9 cellular contexts compared by ENCODE assay signal in genomic region chr12:58425481-58426392, GRCh38.
DNase-seq lines count a peak whose midpoint lies in the region; ATAC-seq, FAIRE-seq and TF ChIP-seq lines count a peak whose summit lies in the region.
"Had no signal": no experiment of that assay in that cellular context is flagged by ENCODE, and none has a peak within 500 bp of the region (broad histone marks: within the 10 kb centered on the region; RNA-seq: fewer than 3 reads in every experiment).

No MANE protein-coding gene starts in this region.

- no peaks in the 10 kb centered on the region for H4K20me1 ChIP-seq in PC-3 (ENCODE audit: low read length)
- H4K20me1 ChIP-seq in endothelial cell of umbilical vein (replicated peaks; ENCODE audit: control insufficient read depth, extremely low read depth, insufficient read depth, low read length): no peaks in the 10 kb centered on the region

- H3K4me2 ChIP-seq in PC-3 (ENCODE audit: low read length): peak overlapping the region; percentile 80
- H3K4me2 ChIP-seq in endothelial cell of umbilical vein (ENCODE audit: insufficient read depth, low read length): peak overlapping the region; percentile 72

- ATAC-seq in GM18868 (IDR thresholded peaks at IDR 0.05; ENCODE audit: unreplicated experiment) (peak; percentile 91), HG02973 (IDR thresholded peaks at IDR 0.05; ENCODE audit: unreplicated experiment) (peak; percentile 95), PC-3 (peak; percentile 87)
- no peak for ATAC-seq in naive thymus-derived CD8-positive, alpha-beta T cell

- peak overlapping the region; percentile 13 for H3K4me3 Mint-ChIP-seq in neural crest cell
- no peak overlapping the region for H3K4me3 Mint-ChIP-seq in naive thymus-derived CD8-positive, alpha-beta T cell
- H3K4me3 Mint-ChIP-seq: T-cell had no signal

- CTCF ChIA-PET in PC-3 (lab: Charles Lee): interaction anchor here (0.6 to 0.7 kb wide), 2 partner anchors 485 to 700 kb away, joined by 3 read pairs; partner anchors contain the start of gene ATP23
- CTCF ChIA-PET in endothelial cell of umbilical vein (lab: Charles Lee): interaction anchor here (0.5 to 4.9 kb wide), 10 partner anchors 8 to 581 kb away, joined by 3 to 66 read pairs (median 6); no protein-coding TSS in a partner anchor

- peak overlapping the region; percentile 61 for H2AFZ ChIP-seq in PC-3 (ENCODE audit: low read length)
- peak overlapping the region; percentile 21 for H2AFZ ChIP-seq in endothelial cell of umbilical vein (ENCODE audit: low read depth, low read length)

- TF ChIP-seq POLR2A in endothelial cell of umbilical vein (IDR thresholded peaks at IDR 0.05; ENCODE audit: low read depth, low read length): no peak

- intact Hi-C loops in PC-3 (cut with micrococcal nuclease): loop anchor here (1.0 to 5.0 kb wide), 6 partner anchors 11 to 662 kb away; no protein-coding TSS in a partner anchor
- intact Hi-C loops in endothelial cell of umbilical vein (cut with micrococcal nuclease): loop anchor here (1.0 to 5.0 kb wide), 5 partner anchors 11 to 158 kb away; no protein-coding TSS in a partner anchor

- POLR2A ChIA-PET in PC-3 (lab: Charles Lee; ENCODE audit: unreplicated experiment): interaction anchor here (0.6 to 1.0 kb wide), 6 partner anchors 11 to 485 kb away, joined by 3 to 13 read pairs (median 4); partner anchors contain the start of gene ATP23
- POLR2A ChIA-PET in endothelial cell of umbilical vein (lab: Charles Lee): no interaction called here
- POLR2A ChIA-PET in naive thymus-derived CD8-positive, alpha-beta T cell (lab: Charles Lee): no interaction called here

- no peaks in the 10 kb centered on the region for H3K27me3 Mint-ChIP-seq in neural crest cell (ENCODE audit: low read depth)
- H3K27me3 Mint-ChIP-seq in naive thymus-derived CD8-positive, alpha-beta T cell: peaks cover 2 to 35% (median 18%) of the 10 kb centered on the region in 5 donors

- dilution Hi-C loops in endothelial cell of umbilical vein (cut with MboI; ENCODE audit: extremely low pct_ligation_motif_present, low sequenced_read_pairs): no loop called here

- H3K9ac ChIP-seq in PC-3 (ENCODE audit: low read length) (peak overlapping the region; percentile 85), endothelial cell of umbilical vein (replicated peaks; ENCODE audit: extremely low read depth, insufficient read depth, low read length) (peak overlapping the region; percentile 48)

- H3K4me1 Mint-ChIP-seq in neural crest cell: peaks cover 29% of the 10 kb centered on the region
- peaks cover 0 to 10% (median 1%) of the 10 kb centered on the region in 4 donors for H3K4me1 Mint-ChIP-seq in naive thymus-derived CD8-positive, alpha-beta T cell

- peaks cover 42% of the 10 kb centered on the region for H3K4me1 ChIP-seq in PC-3 (ENCODE audit: insufficient read depth, low read length)
- H3K4me1 ChIP-seq in endothelial cell of umbilical vein (ENCODE audit: control insufficient read depth, extremely low read depth, insufficient read depth, low read length): peaks cover 25% of the 10 kb centered on the region

- H3K9me2 ChIP-seq in PC-3 (replicated peaks; ENCODE audit: low read length): no peaks in the 10 kb centered on the region

- no peaks in the 10 kb centered on the region for H3K9me1 ChIP-seq in endothelial cell of umbilical vein (replicated peaks; ENCODE audit: control insufficient read depth, extremely low read depth, insufficient read depth, low read length)

- H3K36me3 ChIP-seq in PC-3 (ENCODE audit: low read depth, low read length) (no peaks in the 10 kb centered on the region; the same call in 1 of the 2 replicates), endothelial cell of umbilical vein (ENCODE audit: control insufficient read depth in 2 of 2, extremely low read depth in 1 of 2, insufficient read depth in 2 of 2, low read length in 2 of 2) (no peaks in the 10 kb centered on the region)

- H3F3A ChIP-seq in PC-3 (ENCODE audit: low read length, unreplicated experiment): peaks cover 5% of the 10 kb centered on the region

- no peak for TF ChIP-seq CTCF in PC-3 (conservative IDR thresholded peaks at IDR 0.05; ENCODE audit: low read depth, low read length)
- no peak for TF ChIP-seq CTCF in endothelial cell of umbilical vein (IDR thresholded peaks at IDR 0.05; ENCODE audit: extremely low read depth in 1 of 2, insufficient read depth in 1 of 2, low read depth in 1 of 2, low read length in 2 of 2)
- no peak for TF ChIP-seq CTCF in neural crest cell (conservative IDR thresholded peaks at IDR 0.05)

- H3K79me2 ChIP-seq in PC-3 (ENCODE audit: low read length) (no peaks in the 10 kb centered on the region), endothelial cell of umbilical vein (ENCODE audit: control insufficient read depth, insufficient read depth, low read length) (no peaks in the 10 kb centered on the region)

- H3K4me3 ChIP-seq in PC-3 (ENCODE audit: low read length) (peak overlapping the region; percentile 51), endothelial cell of umbilical vein (replicated peaks in 1 of 3; ENCODE audit: insufficient read depth in 1 of 3, low read depth in 1 of 3, low read length in 3 of 3) (peak overlapping the region in 1 of 3 experiments; percentile 1)

- H3K27ac Mint-ChIP-seq in neural crest cell (ENCODE audit: unreplicated experiment): peak overlapping the region; percentile 92
- H3K27ac Mint-ChIP-seq in naive thymus-derived CD8-positive, alpha-beta T cell: no peak overlapping the region

- peaks cover 13% of the 10 kb centered on the region for H3K36me3 Mint-ChIP-seq in neural crest cell (ENCODE audit: low read depth)
- H3K36me3 Mint-ChIP-seq in naive thymus-derived CD8-positive, alpha-beta T cell: no peaks in the 10 kb centered on the region
- H3K36me3 Mint-ChIP-seq: T-cell had no signal

- H3K27me3 ChIP-seq in PC-3 (ENCODE audit: low read length) (no peaks in the 10 kb centered on the region), endothelial cell of umbilical vein (ENCODE audit: control insufficient read depth in 2 of 2, insufficient read depth in 2 of 2, low read length in 2 of 2) (no peaks in the 10 kb centered on the region)

- FAIRE-seq in endothelial cell of umbilical vein (lab: Jason Lieb, UNC): peak; percentile 91

- peak overlapping the region; percentile 99 for H3K27ac ChIP-seq in PC-3 (ENCODE audit: low read length)
- H3K27ac ChIP-seq in endothelial cell of umbilical vein (ENCODE audit: insufficient read depth, low read depth, low read length): peak overlapping the region; percentile 85

- H3K9me3 Mint-ChIP-seq in neural crest cell: peaks cover 8% of the 10 kb centered on the region
- H3K9me3 Mint-ChIP-seq in naive thymus-derived CD8-positive, alpha-beta T cell: peaks cover 0 to 8% (median 0%) of the 10 kb centered on the region in 9 donors
- H3K9me3 Mint-ChIP-seq: T-cell had no signal

- BruUV-seq in PC-3 (replicated peaks; lab: Mats Ljungman, UMichigan): no TSS peak
- TSS peak; percentile 51 for BruUV-seq in endothelial cell of umbilical vein (replicated peaks; lab: Mats Ljungman, UMichigan)

- H3K9me3 ChIP-seq in PC-3 (ENCODE audit: low read length) (no peaks in the 10 kb centered on the region), endothelial cell of umbilical vein (replicated peaks; ENCODE audit: control insufficient read depth, insufficient read depth, low read length) (no peaks in the 10 kb centered on the region)

- DNase-seq in COLO829 (ENCODE audit: low spot score) (peak; percentile 85), PC-3 (peak; percentile 95), endothelial cell of umbilical vein (ENCODE audit: low read depth, low spot score) (peak; percentile 95), neural crest cell (ENCODE audit: low read depth, low spot score) (peak; percentile 3), NCI-H2107 treated with DMSO at 0.1 percent for 48 hours (lab: John Stamatoyannopoulos, UW; ENCODE audit: unreplicated experiment) (no peak)
- DNase-seq in naive thymus-derived CD8-positive, alpha-beta T cell: no peak
- DNase-seq: T-cell had no signal

TF ChIP-seq in endothelial cell of umbilical vein, 7 proteins besides CTCF, POLR2A, EP300 and RAD21:
- TF ChIP-seq JUN (IDR thresholded peaks at IDR 0.05; ENCODE audit: borderline replicate concordance, insufficient read depth, insufficient read length, low read depth) (peak; percentile 90), FOS (IDR thresholded peaks at IDR 0.05; ENCODE audit: borderline replicate concordance, insufficient read depth, low read length) (peak; percentile 94), MAX (IDR thresholded peaks at IDR 0.05; ENCODE audit: insufficient read depth, insufficient read length) (peak; percentile 34), MYC (IDR thresholded peaks at IDR 0.05; ENCODE audit: low read depth, low read length) (no peak), POLR2AphosphoS5 (IDR thresholded peaks at IDR 0.05; ENCODE audit: insufficient read depth, low read depth, low read length) (peak; percentile 13), GATA2 (IDR thresholded peaks at IDR 0.05; ENCODE audit: insufficient read depth, insufficient read length, low read depth, low read length) (no peak), EZH2 (IDR thresholded peaks at IDR 0.05; ENCODE audit: borderline replicate concordance, low read depth, low read length, severe bottlenecking) (no peak)

Comparison
In these comparisons a context has a peak if more than half of its experiments do, and no peak if none do; other contexts are left out.
1. DNase-seq: peak in COLO829 (single experiment), PC-3 (single experiment), endothelial cell of umbilical vein (single experiment) and neural crest cell (single experiment); none in NCI-H2107 treated with DMSO at 0.1 percent for 48 hours (single experiment) and naive thymus-derived CD8-positive, alpha-beta T cell (0 of 10).
2. ATAC-seq: peak in GM18868 (single experiment), HG02973 (single experiment) and PC-3 (single experiment); none in naive thymus-derived CD8-positive, alpha-beta T cell (0 of 2).